Comparison of ENCODE assay signal across 18 cellular contexts in genomic region chr1:54011316-54012007, GRCh38. TPM values are rescaled to one million over a fixed set of nuclear protein-coding genes. Genes with fewer than 3 reads are reported as not detected.
DNase-seq lines count a peak whose midpoint lies in the region; ATAC-seq, FAIRE-seq and TF ChIP-seq lines count a peak whose summit lies in the region.
"Had no signal": no experiment of that assay in that cellular context is flagged by ENCODE, and none has a peak within 500 bp of the region (broad histone marks: within the 10 kb centered on the region; RNA-seq: fewer than 3 reads in every experiment).

No MANE protein-coding gene starts in this region.

- TF ChIP-seq RAD21 in K562 (CRISPR knock-in tag; conservative IDR thresholded peaks at IDR 0.05 in 1 of 2, IDR thresholded peaks at IDR 0.05 in 1 of 2), result no peak

- no peaks in the 10 kb centered on the region for H3K9me1 ChIP-seq in K562 (ENCODE audit: control insufficient read depth, insufficient read depth, low read length)

- H3K27ac ChIP-seq in K562 (ENCODE audit: extremely low read depth, low read depth, low read length) (no peak overlapping the region), upper lobe of right lung (no peak overlapping the region)
- H3K27ac ChIP-seq: C4-2B had no signal

- DNase-seq in activated CD8-positive, alpha-beta memory T cell treated with anti-CD3 and anti-CD28 coated beads for 24 hours, result peak; percentile 47
- DNase-seq in activated CD8-positive, alpha-beta memory T cell treated with anti-CD3 and anti-CD28 coated beads, Interleukin-2, amount 10 ng/mL, durations not matched to agents 7 days and 5 days, result no peak
- DNase-seq in K562 (ENCODE audit: extremely low read depth in 1 of 4, low spot score in 3 of 4), result no peak
- DNase-seq in nephron progenitor cell, result no peak
- peak; percentile 28 for DNase-seq in upper lobe of right lung
- DNase-seq in NCI-H2196 (lab: John Stamatoyannopoulos, UW; ENCODE audit: unreplicated experiment), result no peak
- DNase-seq: BE2C; CD4-positive, alpha-beta memory T cell; DMS79; HCEC 1CT; HFFc6 had no signal

- TF ChIP-seq CTCF in K562 (IDR thresholded peaks at IDR 0.05 in 2 of 3, conservative IDR thresholded peaks at IDR 0.05 in 1 of 3; ENCODE audit: insufficient read depth in 2 of 3, low read depth in 1 of 3, low read length in 3 of 3) (no peak), nephron progenitor cell (IDR thresholded peaks at IDR 0.05) (no peak), upper lobe of right lung (IDR thresholded peaks at IDR 0.05) (no peak)

- H3K27me3 ChIP-seq in K562 (ENCODE audit: control insufficient read depth in 2 of 2, insufficient read depth in 2 of 2, low read length in 2 of 2) (peaks cover 54 to 86% of the 10 kb centered on the region in 2 experiments), upper lobe of right lung (peaks cover 7% of the 10 kb centered on the region)
- H3K27me3 ChIP-seq: BE2C had no signal

- H3K36me3 Mint-ChIP-seq in activated CD8-positive, alpha-beta memory T cell treated with anti-CD3 and anti-CD28 coated beads, Interleukin-2, amount 10 ng/mL, durations not matched to agents 7 days and 5 days, result no peaks in the 10 kb centered on the region
- no peaks in the 10 kb centered on the region for H3K36me3 Mint-ChIP-seq in nephron progenitor cell (ENCODE audit: low read depth)
- H3K36me3 Mint-ChIP-seq: CD4-positive, alpha-beta memory T cell had no signal

- TF ChIP-seq POLR2A in K562 (conservative IDR thresholded peaks at IDR 0.05), result no peak

- no peak overlapping the region for H2AFZ ChIP-seq in K562 (ENCODE audit: low read depth, low read length)

- H3K4me1 ChIP-seq in K562 (replicated peaks in 1 of 2; ENCODE audit: control insufficient read depth in 2 of 2, insufficient read depth in 2 of 2, low read length in 2 of 2) (peaks cover 0 to 6% of the 10 kb centered on the region in 2 experiments; a peak in 2 of 5 replicates), upper lobe of right lung (no peaks in the 10 kb centered on the region)
- H3K4me1 ChIP-seq: BE2C had no signal

- POLR2A ChIA-PET in K562 (lab: Yijun Ruan, JAX), result no interaction called here

- CTCF ChIA-PET in activated CD8-positive, alpha-beta memory T cell treated with anti-CD3 and anti-CD28 coated beads, Interleukin-2, amount 10 ng/mL, durations not matched to agents 7 days and 5 days (lab: Charles Lee), result no interaction called here
- CTCF ChIA-PET in K562 (lab: Yijun Ruan, JAX; ENCODE audit: low intra/inter-chr PET ratio), result no interaction called here

- FAIRE-seq in K562 (lab: Jason Lieb, UNC), result no peak
- FAIRE-seq: GM12878, GM18507 had no signal

- H3K79me2 ChIP-seq in K562 (ENCODE audit: control insufficient read depth, insufficient read depth, low read length), result no peaks in the 10 kb centered on the region

- H3K4me3 Mint-ChIP-seq in activated CD8-positive, alpha-beta memory T cell treated with anti-CD3 and anti-CD28 coated beads, Interleukin-2, amount 10 ng/mL, durations not matched to agents 7 days and 5 days, result no peak overlapping the region
- H3K4me3 Mint-ChIP-seq in nephron progenitor cell, result no peak overlapping the region
- H3K4me3 Mint-ChIP-seq: CD4-positive, alpha-beta memory T cell; HFFc6 had no signal

- H3K9ac ChIP-seq in K562 (ENCODE audit: insufficient read depth in 1 of 2, low read depth in 2 of 2, low read length in 2 of 2), result no peak overlapping the region

- intact Hi-C loops in K562 (cut with micrococcal nuclease), result no loop called here
- intact Hi-C loops in upper lobe of right lung (cut with DNase I), result no loop called here

- H3K9me3 Mint-ChIP-seq in activated CD8-positive, alpha-beta memory T cell treated with anti-CD3 and anti-CD28 coated beads, Interleukin-2, amount 10 ng/mL, durations not matched to agents 7 days and 5 days (ENCODE audit: low read depth), result no peaks in the 10 kb centered on the region
- H3K9me3 Mint-ChIP-seq in nephron progenitor cell, result peaks cover under 1% of the 10 kb centered on the region
- H3K9me3 Mint-ChIP-seq: CD4-positive, alpha-beta memory T cell; HFFc6 had no signal

- H3K9me3 ChIP-seq in K562 (replicated peaks; ENCODE audit: control insufficient read depth, insufficient read depth, low read depth, low read length) (no peaks in the 10 kb centered on the region), upper lobe of right lung (no peaks in the 10 kb centered on the region)
- H3K9me3 ChIP-seq: BE2C had no signal

- 2% methylated on average over 9 of the region's 9 CpGs for WGBS in K562 (ENCODE audit: insufficient coverage, low coverage, missing lambda C conversion rate)

- 0 out of 2 replicates have a peak, but pooled peaks cover 11% of the 10 kb centered on the region for H4K20me1 ChIP-seq in K562 (replicated peaks; ENCODE audit: control insufficient read depth, insufficient read depth, low read length)

- ATAC-seq in activated CD8-positive, alpha-beta memory T cell treated with anti-CD3 and anti-CD28 coated beads, Interleukin-2, amount 10 ng/mL, durations not matched to agents 7 days and 5 days, result no peak
- no peak for ATAC-seq in K562
- ATAC-seq in upper lobe of right lung, result no peak
- ATAC-seq in HG03159 (IDR thresholded peaks at IDR 0.05; ENCODE audit: unreplicated experiment), result no peak
- ATAC-seq: GM12878 had no signal

- BruUV-seq in K562 (replicated peaks; lab: Mats Ljungman, UMichigan), result no TSS peak

- H3K27ac Mint-ChIP-seq in activated CD8-positive, alpha-beta memory T cell treated with anti-CD3 and anti-CD28 coated beads, Interleukin-2, amount 10 ng/mL, durations not matched to agents 7 days and 5 days, result no peak overlapping the region
- peak overlapping the region; percentile 79 for H3K27ac Mint-ChIP-seq in nephron progenitor cell
- H3K27ac Mint-ChIP-seq: HFFc6 had no signal

- H3K36me3 ChIP-seq in K562 (ENCODE audit: control insufficient read depth, insufficient read depth, low read length) (no peaks in the 10 kb centered on the region), upper lobe of right lung (no peaks in the 10 kb centered on the region)
- H3K36me3 ChIP-seq: BE2C had no signal

- H3K4me3 ChIP-seq in K562 (no peak overlapping the region), upper lobe of right lung (no peak overlapping the region)
- H3K4me3 ChIP-seq: GM12878 had no signal

- H3K4me1 Mint-ChIP-seq in activated CD8-positive, alpha-beta memory T cell treated with anti-CD3 and anti-CD28 coated beads, Interleukin-2, amount 10 ng/mL, durations not matched to agents 7 days and 5 days, result no peaks in the 10 kb centered on the region
- H3K4me1 Mint-ChIP-seq in nephron progenitor cell, result peaks cover 19% of the 10 kb centered on the region
- H3K4me1 Mint-ChIP-seq: CD4-positive, alpha-beta memory T cell had no signal

- no peak overlapping the region for H3K4me2 ChIP-seq in K562 (ENCODE audit: insufficient read depth, low read length)

- TF ChIP-seq EP300 in K562 (IDR thresholded peaks at IDR 0.05; ENCODE audit: low read length), result no peak

- H3K27me3 Mint-ChIP-seq in activated CD8-positive, alpha-beta memory T cell treated with anti-CD3 and anti-CD28 coated beads, Interleukin-2, amount 10 ng/mL, durations not matched to agents 7 days and 5 days, result peaks cover 8% of the 10 kb centered on the region
- H3K27me3 Mint-ChIP-seq in nephron progenitor cell (ENCODE audit: low read depth, poor library complexity), result peaks cover 30% of the 10 kb centered on the region

- in situ Hi-C loops in K562 (cut with MboI), result no loop called here

RNA-seq across cellular contexts. Expression of gene LDLRAD1, which starts 6.5 kb away (rescaled TPM):
- not detected for total RNA-seq in activated CD8-positive, alpha-beta memory T cell treated with anti-CD3 and anti-CD28 coated beads, Interleukin-2, amount 10 ng/mL, durations not matched to agents 7 days and 5 days
- not detected in 2 replicates for total RNA-seq in K562 (2011; cell fraction: chromatin; rRNA removed; ENCODE audit: low replicate concordance)
- not detected in 2 replicates for total RNA-seq in K562 (2011; cell fraction: nucleolus; rRNA removed)
- not detected in 2 replicates for total RNA-seq in K562 (2011; cell fraction: nucleoplasm; rRNA removed)
- total RNA-seq in K562 (2014; rRNA removed) (not detected in 2 replicates), K562 (2014; rRNA removed; fragmentation: Illumina TruSeq; extraction: Trizol) (not detected in 2 replicates), K562 (2015; rRNA removed; fragmentation: Illumina TruSeq; extraction: Trizol) (not detected in 2 replicates), K562 (2021) (not detected in 2 replicates), upper lobe of right lung (0.41 TPM)
- polyA plus RNA-seq in K562 (2011; rRNA removed) (not detected in 2 replicates), K562 (2014; fragmentation: Illumina TruSeq; extraction: Trizol) (not detected in 2 replicates), K562 (2014; fragmentation: Nextera tagmentation; extraction: Ambion mirVana) (not detected), K562 (2014; rRNA removed) (not detected in 2 replicates)
- not detected in 2 replicates for polyA plus RNA-seq in K562 (2011; cell fraction: cytosol; rRNA removed)
- not detected in 2 replicates for polyA plus RNA-seq in K562 (2011; cell fraction: nucleus; rRNA removed)
- not detected in 2 replicates for polyA plus RNA-seq in K562 (2012)
- polyA minus RNA-seq in K562 (2011; rRNA and poly(A)+ RNA removed), result not detected in 2 replicates
- polyA minus RNA-seq in K562 (2011; cell fraction: cytosol; rRNA and poly(A)+ RNA removed), result not detected in 2 replicates
- not detected in 2 replicates for polyA minus RNA-seq in K562 (2011; cell fraction: nucleus; rRNA and poly(A)+ RNA removed)
- total RNA-seq: A172; CD4-positive, alpha-beta memory T cell; G401; GM12878; H4; HFFc6 had no signal
- polyA plus RNA-seq: CD4-positive, alpha-beta memory T cell; GM12878 had no signal

RNA-seq across cellular contexts. Expression of gene TMEM59, which starts 41.5 kb away (rescaled TPM):
- 100 to 1,000 TPM; 165 to 171 TPM for total RNA-seq in activated CD8-positive, alpha-beta memory T cell treated with anti-CD3 and anti-CD28 coated beads, Interleukin-2, amount 10 ng/mL, durations not matched to agents 7 days and 5 days
- total RNA-seq in K562 (2011; cell fraction: chromatin; rRNA removed; ENCODE audit: low replicate concordance), result 144 and 157 TPM in 2 replicates
- total RNA-seq in K562 (2011; cell fraction: nucleolus; rRNA removed), result 168 and 198 TPM in 2 replicates
- total RNA-seq in K562 (2011; cell fraction: nucleoplasm; rRNA removed), result 246 and 274 TPM in 2 replicates
- total RNA-seq in K562 (2014; rRNA removed) (97.2 and 122 TPM in 2 replicates), K562 (2014; rRNA removed; fragmentation: Illumina TruSeq; extraction: Trizol) (151 and 168 TPM in 2 replicates), K562 (2015; rRNA removed; fragmentation: Illumina TruSeq; extraction: Trizol) (137 and 144 TPM in 2 replicates), K562 (2021) (163 and 186 TPM in 2 replicates), upper lobe of right lung (440 TPM)
- polyA plus RNA-seq in K562 (2011; rRNA removed) (299 and 316 TPM in 2 replicates), K562 (2014; fragmentation: Illumina TruSeq; extraction: Trizol) (133 and 136 TPM in 2 replicates), K562 (2014; fragmentation: Nextera tagmentation; extraction: Ambion mirVana) (100 to 1,000 TPM; 196 to 202 TPM), K562 (2014; rRNA removed) (93.1 and 127 TPM in 2 replicates)
- 93.8 and 181 TPM in 2 replicates for polyA plus RNA-seq in K562 (2011; cell fraction: cytosol; rRNA removed)
- polyA plus RNA-seq in K562 (2011; cell fraction: nucleus; rRNA removed), result 45.4 and 94.5 TPM in 2 replicates
- polyA plus RNA-seq in K562 (2012), result 189 and 249 TPM in 2 replicates
- polyA minus RNA-seq in K562 (2011; rRNA and poly(A)+ RNA removed), result 146 and 161 TPM in 2 replicates
- polyA minus RNA-seq in K562 (2011; cell fraction: cytosol; rRNA and poly(A)+ RNA removed), result 68.4 and 86.7 TPM in 2 replicates
- 12.7 and 29.8 TPM in 2 replicates for polyA minus RNA-seq in K562 (2011; cell fraction: nucleus; rRNA and poly(A)+ RNA removed)

RNA-seq across cellular contexts. Expression of gene TCEANC2, which starts 41.9 kb away (rescaled TPM):
- total RNA-seq in activated CD8-positive, alpha-beta memory T cell treated with anti-CD3 and anti-CD28 coated beads, Interleukin-2, amount 10 ng/mL, durations not matched to agents 7 days and 5 days, result 10 to 100 TPM; 11.8 to 13.1 TPM
- total RNA-seq in K562 (2011; cell fraction: chromatin; rRNA removed; ENCODE audit: low replicate concordance), result 6.1 and 7.8 TPM in 2 replicates
- total RNA-seq in K562 (2011; cell fraction: nucleolus; rRNA removed), result 3.8 and 5.4 TPM in 2 replicates
- 6.5 and 11.8 TPM in 2 replicates for total RNA-seq in K562 (2011; cell fraction: nucleoplasm; rRNA removed)
- total RNA-seq in K562 (2014; rRNA removed), result 3.3 and 6.2 TPM in 2 replicates
- 6.3 and 8.2 TPM in 2 replicates for total RNA-seq in K562 (2014; rRNA removed; fragmentation: Illumina TruSeq; extraction: Trizol)
- 4.7 and 5.6 TPM in 2 replicates for total RNA-seq in K562 (2015; rRNA removed; fragmentation: Illumina TruSeq; extraction: Trizol)
- 7.0 and 7.2 TPM in 2 replicates for total RNA-seq in K562 (2021)
- 7.4 and 8.4 TPM in 2 replicates for polyA plus RNA-seq in K562 (2011; rRNA removed)
- polyA plus RNA-seq in K562 (2011; cell fraction: cytosol; rRNA removed), result 5.2 and 8.1 TPM in 2 replicates
- polyA plus RNA-seq in K562 (2011; cell fraction: nucleus; rRNA removed), result 6.6 and 7.9 TPM in 2 replicates
- 3.3 and 6.6 TPM in 2 replicates for polyA plus RNA-seq in K562 (2012)
- 6.0 and 7.1 TPM in 2 replicates for polyA plus RNA-seq in K562 (2014; fragmentation: Illumina TruSeq; extraction: Trizol)
- 10 to 100 TPM in 1 of 2 experiments, 1 to 10 TPM in 1; 9.8 to 10.2 TPM for polyA plus RNA-seq in K562 (2014; fragmentation: Nextera tagmentation; extraction: Ambion mirVana)
- 5.2 and 5.3 TPM in 2 replicates for polyA plus RNA-seq in K562 (2014; rRNA removed)
- polyA minus RNA-seq in K562 (2011; rRNA and poly(A)+ RNA removed), result 7.1 and 8.4 TPM in 2 replicates
- 2.4 and 3.2 TPM in 2 replicates for polyA minus RNA-seq in K562 (2011; cell fraction: cytosol; rRNA and poly(A)+ RNA removed)
- 2.8 and 6.6 TPM in 2 replicates for polyA minus RNA-seq in K562 (2011; cell fraction: nucleus; rRNA and poly(A)+ RNA removed)
- 4.7 TPM for total RNA-seq in upper lobe of right lung

Comparison
In these comparisons a context has a peak if more than half of its experiments do, and no peak if none do; other contexts are left out.
1. DNase-seq: peak in activated CD8-positive, alpha-beta memory T cell treated with anti-CD3 and anti-CD28 coated beads for 24 hours (single experiment) and upper lobe of right lung (single experiment); none in activated CD8-positive, alpha-beta memory T cell treated with anti-CD3 and anti-CD28 coated beads, Interleukin-2, amount 10 ng/mL, durations not matched to agents 7 days and 5 days (single experiment), K562 (0 of 4), nephron progenitor cell (single experiment) and NCI-H2196 (single experiment).